In the genomic region with DNA sequence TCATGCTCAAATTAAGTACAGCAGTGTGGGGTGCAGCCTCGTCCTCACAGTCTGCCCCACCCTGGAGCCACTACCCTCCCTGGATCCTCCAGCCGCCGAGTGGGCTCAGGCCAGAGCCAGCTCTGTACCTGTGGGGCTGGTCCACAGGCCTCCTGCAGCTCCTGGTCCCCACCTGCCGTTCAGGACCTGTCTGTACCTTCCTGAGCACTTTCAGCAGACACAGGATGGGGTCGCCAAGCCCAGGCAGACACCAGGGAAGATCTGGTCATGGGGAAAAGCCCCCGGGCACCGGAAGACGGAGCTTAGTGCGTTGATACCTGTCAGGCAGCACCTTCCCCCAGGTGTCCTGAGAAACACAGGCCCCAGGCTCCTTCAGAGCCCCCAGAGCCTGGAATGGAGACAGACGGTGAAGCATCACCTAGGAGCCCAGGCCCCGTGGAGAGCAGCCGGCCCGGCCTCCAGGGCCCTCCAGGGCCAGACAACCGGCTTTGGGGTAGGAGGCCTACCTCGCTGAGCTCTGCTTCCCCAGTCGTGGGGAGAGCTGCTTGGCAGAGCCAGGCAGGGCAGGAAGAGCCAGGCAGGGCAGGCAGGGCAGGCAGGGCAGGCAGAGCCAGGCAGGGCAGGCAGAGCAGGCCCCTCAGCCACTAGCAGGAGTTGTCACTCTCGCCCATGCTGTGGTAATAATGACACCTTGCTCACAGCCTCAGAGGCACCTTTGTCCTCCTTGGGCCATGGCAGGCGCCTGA, we compare ENCODE assay signal across 13 cellular contexts. TPM values are rescaled to one million over a fixed set of nuclear protein-coding genes. Genes with fewer than 3 reads are reported as not detected.
A peak's percentile ranks its signal among the peaks of the same experiment; 100 is the strongest.
DNase-seq lines count a peak whose midpoint lies in the region; ATAC-seq and TF ChIP-seq lines count a peak whose summit lies in the region.
"Had no signal": no experiment of that assay in that cellular context is flagged by ENCODE, and none has a peak within 500 bp of the region (broad histone marks: within the 10 kb centered on the region; RNA-seq: fewer than 3 reads in every experiment).

No MANE protein-coding gene starts in this region.

- TF ChIP-seq POLR2A in transverse colon (IDR thresholded peaks at IDR 0.05): no peak

- H3K4me3 ChIP-seq in adipocyte (ENCODE audit: low read length) (no peak overlapping the region), mesenchymal stem cell (ENCODE audit: insufficient read depth in 1 of 2, low read depth in 1 of 2, low read length in 2 of 2) (no peak overlapping the region), transverse colon (no peak overlapping the region)

- 86% methylated on average over 17 of the region's 18 CpGs for WGBS in mesenchymal stem cell
- 78% methylated on average over 17 of the region's 18 CpGs; no CpG with 5 or more reads in 1 of the 2 donors for WGBS in transverse colon (ENCODE audit: low coverage in 1 of 2), 2 donors

- H2BK12ac ChIP-seq in mesenchymal stem cell (ENCODE audit: low read length in 2 of 2): peak overlapping the region; percentile 5 to 72

- no peak for TF ChIP-seq EP300 in transverse colon (IDR thresholded peaks at IDR 0.05; ENCODE audit: low read depth)

- H4K91ac ChIP-seq in mesenchymal stem cell (ENCODE audit: low read length): peak overlapping the region; percentile 9

- intact Hi-C loops in transverse colon (cut with DNase I; ENCODE audit: low total_unique reads): no loop called here

- peak overlapping the region; percentile 42 for H4K8ac ChIP-seq in mesenchymal stem cell (ENCODE audit: low read length)

- H3K9me3 ChIP-seq in adipocyte (ENCODE audit: control insufficient read depth, low read length): no peaks in the 10 kb centered on the region
- H3K9me3 ChIP-seq in mesenchymal stem cell (ENCODE audit: control insufficient read depth, low read length): no peaks in the 10 kb centered on the region
- no peaks in the 10 kb centered on the region for H3K9me3 ChIP-seq in transverse colon

- no peak overlapping the region for H2AK5ac ChIP-seq in mesenchymal stem cell (ENCODE audit: low read length, severe bottlenecking)

- H3K79me1 ChIP-seq in mesenchymal stem cell (replicated peaks; ENCODE audit: low read length, poor library complexity, severe bottlenecking): no peaks in the 10 kb centered on the region

- H2AFZ ChIP-seq in mesenchymal stem cell (ENCODE audit: low read depth, low read length): no peak overlapping the region

- peaks cover 31% of the 10 kb centered on the region for H3K4me1 ChIP-seq in adipocyte (ENCODE audit: control insufficient read depth, insufficient read depth, low read length)
- H3K4me1 ChIP-seq in mesenchymal stem cell (ENCODE audit: control insufficient read depth, insufficient read depth, low read depth, low read length): peaks cover 21% of the 10 kb centered on the region
- H3K4me1 ChIP-seq in transverse colon: peaks cover 14 to 34% (median 20%) of the 10 kb centered on the region in 4 donors

- H2BK5ac ChIP-seq in mesenchymal stem cell (ENCODE audit: low read depth, low read length, poor library complexity, severe bottlenecking): no peak overlapping the region

- no peak overlapping the region for H3K27ac ChIP-seq in mesenchymal stem cell (ENCODE audit: low read length, poor library complexity, severe bottlenecking)
- H3K27ac ChIP-seq in transverse colon: peak overlapping the region; percentile 1 to 43 (median 33)

- DNase-seq in activated effector memory CD4-positive, alpha-beta T cell treated with anti-CD3 and anti-CD28 coated beads, Interleukin-2, amount 50 U/mL, for 16 hours: peak; percentile 46
- no peak for DNase-seq in activated effector memory CD4-positive, alpha-beta T cell treated with Interleukin-2 at 50 U/mL for 16 hours
- DNase-seq in adipocyte (ENCODE audit: low read depth) (no peak), mesenchymal stem cell (no peak), transverse colon (no peak), RPMI8226 (no peak), UCSD-AML1 (lab: John Stamatoyannopoulos, UW; ENCODE audit: unreplicated experiment) (no peak)
- DNase-seq: activated B cell treated with CpG ODN at 0.5 μM for 24 hours; activated naive CD4-positive, alpha-beta T cell; stimulated activated CD4-positive, alpha-beta T cell treated with anti-CD3 and anti-CD28 coated beads, Interleukin-12 subunit alpha, Interleukin-12 subunit beta, amount 100 ng/mL, for 4 hours had no signal

- H3K36me3 ChIP-seq in adipocyte (ENCODE audit: control insufficient read depth, insufficient read depth, low read length, severe bottlenecking) (no peaks in the 10 kb centered on the region), mesenchymal stem cell (ENCODE audit: control insufficient read depth in 1 of 2, insufficient read depth in 2 of 2, low read depth in 1 of 2, low read length in 2 of 2) (no peaks in the 10 kb centered on the region), transverse colon (no peaks in the 10 kb centered on the region)

- no peak for ATAC-seq in GM21825 (IDR thresholded peaks at IDR 0.05; ENCODE audit: unreplicated experiment)

- in situ Hi-C loops in transverse colon (cut with MboI; ENCODE audit: low pct_ligation_motif_present in 1 of 4, low pct_unique_long_range_greater_than_20kb in 1 of 4, low sequenced_read_pairs in 3 of 4): loop anchor here in 3 of 4 donors (10.0 to 25.0 kb wide), 3 partner anchors 103 to 576 kb away; partner anchors contain the start of gene CDKN1C (in 1 of the 3)

- peak overlapping the region; percentile 21 for H3K9ac ChIP-seq in adipocyte (ENCODE audit: low read length)
- H3K9ac ChIP-seq in mesenchymal stem cell (ENCODE audit: low read length): peak overlapping the region; percentile 49

- H3K27me3 ChIP-seq in adipocyte (replicated peaks; ENCODE audit: control insufficient read depth, insufficient read depth, low read length) (no peaks in the 10 kb centered on the region), mesenchymal stem cell (ENCODE audit: control insufficient read depth in 1 of 2, insufficient read depth in 1 of 2, low read length in 2 of 2) (no peaks in the 10 kb centered on the region), transverse colon (no peaks in the 10 kb centered on the region)

- no peak overlapping the region for H3K4me2 ChIP-seq in mesenchymal stem cell (ENCODE audit: low read length, poor library complexity, severe bottlenecking)

- no peak overlapping the region for H2BK15ac ChIP-seq in mesenchymal stem cell (ENCODE audit: low read depth, poor library complexity, severe bottlenecking)

- TF ChIP-seq CTCF in transverse colon (IDR thresholded peaks at IDR 0.05): no peak

- H3K18ac ChIP-seq in mesenchymal stem cell (ENCODE audit: low read depth in 1 of 2, low read length in 2 of 2): peak overlapping the region in 1 of 2 experiments; percentile 69

- H3K14ac ChIP-seq in mesenchymal stem cell (ENCODE audit: low read length in 2 of 2): no peak overlapping the region

- H3K23ac ChIP-seq in mesenchymal stem cell (ENCODE audit: low read length in 2 of 2): peak overlapping the region in 1 of 2 experiments; percentile 42

- peak overlapping the region; percentile 16 to 33 for H3K4ac ChIP-seq in mesenchymal stem cell (ENCODE audit: low read depth in 1 of 2, low read length in 2 of 2)

- H2BK120ac ChIP-seq in mesenchymal stem cell (ENCODE audit: low read depth, low read length): no peak overlapping the region

RNA-seq across cellular contexts. Expression of gene TSPAN32, which starts 9.8 kb away (rescaled TPM):
- polyA plus RNA-seq in mesenchymal stem cell (2013, experiment 1 of 2): 0.15 TPM
- polyA plus RNA-seq in mesenchymal stem cell (2013, experiment 2 of 2): 0.08 TPM
- total RNA-seq in transverse colon: under 1 TPM in 2 of 4 donors, not detected in 2; 0.16 to 0.96 TPM
- total RNA-seq: bronchial epithelial cell, NCI-H460 had no signal

RNA-seq across cellular contexts. Expression of gene C11orf21, which starts 9.9 kb away (rescaled TPM):
- not detected for polyA plus RNA-seq in mesenchymal stem cell (2013, experiment 1 of 2)
- polyA plus RNA-seq in mesenchymal stem cell (2013, experiment 2 of 2): not detected
- total RNA-seq in transverse colon: under 1 TPM in 1 of 4 donors, not detected in 3; 0.27 TPM
- total RNA-seq: bronchial epithelial cell, NCI-H460 had no signal

RNA-seq across cellular contexts. Expression of gene ASCL2, which starts 41.2 kb away (rescaled TPM):
- not detected for polyA plus RNA-seq in mesenchymal stem cell (2013, experiment 1 of 2)
- not detected for polyA plus RNA-seq in mesenchymal stem cell (2013, experiment 2 of 2)
- total RNA-seq in transverse colon: 10 to 100 TPM in 1 of 4 donors, 1 to 10 TPM in 2, not detected in 1; 2.3 to 14.7 (median 3.0) TPM
- total RNA-seq: NCI-H460 had no signal
